Comparison of ENCODE assay signal across 10 cellular contexts in the genomic region with DNA sequence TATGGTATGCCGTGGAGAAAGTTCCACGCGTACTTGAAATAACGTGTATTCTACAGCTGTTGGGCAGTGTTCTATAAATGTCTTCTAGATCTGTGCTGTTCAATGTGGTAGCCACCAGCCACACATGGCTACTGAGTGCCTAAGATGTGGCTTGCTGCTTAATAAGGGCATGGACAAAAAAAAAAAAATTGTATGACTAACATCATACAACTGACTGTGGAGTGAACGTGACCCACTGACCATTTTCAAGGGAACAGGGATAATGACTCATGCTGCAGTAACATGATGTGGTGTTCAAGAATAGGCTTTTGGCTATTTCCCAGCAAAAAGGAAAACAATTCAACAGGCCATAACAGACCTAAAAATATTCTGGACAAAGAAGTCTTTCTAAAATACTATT. TPM values are rescaled to one million over a fixed set of nuclear protein-coding genes. Genes with fewer than 3 reads are reported as not detected.
DNase-seq lines count a peak whose midpoint lies in the region; ATAC-seq and TF ChIP-seq lines count a peak whose summit lies in the region.
"Had no signal": no experiment of that assay in that cellular context is flagged by ENCODE, and none has a peak within 500 bp of the region (broad histone marks: within the 10 kb centered on the region; RNA-seq: fewer than 3 reads in every experiment).

No MANE protein-coding gene starts in this region.

- H2BK120ac ChIP-seq in mesendoderm (ENCODE audit: low read depth, low read length): no peak overlapping the region

- H3K9ac ChIP-seq in GM23248 (no peak overlapping the region), mesendoderm (ENCODE audit: low read length) (no peak overlapping the region)

- H4K8ac ChIP-seq in mesendoderm (ENCODE audit: low read depth, low read length): no peak overlapping the region

- no peak overlapping the region for H3K18ac ChIP-seq in mesendoderm (ENCODE audit: low read length)

- ATAC-seq in SK-N-SH treated with all-trans-retinoic acid at 6 μM for 48 hours: peak; percentile 96
- no peak for ATAC-seq in natural killer cell

- no peak overlapping the region for H3K4me3 ChIP-seq in GM23248
- no peak overlapping the region for H3K4me3 ChIP-seq in fibroblast of pulmonary artery (replicated peaks; ENCODE audit: low read depth, low read length)
- H3K4me3 ChIP-seq in retinal pigment epithelial cell (ENCODE audit: low read length): no peak overlapping the region
- H3K4me3 ChIP-seq in mesendoderm (ENCODE audit: low read length): no peak overlapping the region

- H3K79me2 ChIP-seq in GM23248 (ENCODE audit: insufficient read depth): peaks cover 64% of the 10 kb centered on the region
- H3K79me2 ChIP-seq in mesendoderm (ENCODE audit: control insufficient read depth, insufficient read depth, low read length): peaks cover 5% of the 10 kb centered on the region

- H3K27me3 Mint-ChIP-seq in natural killer cell (ENCODE audit: low read depth in 2 of 2): no peaks in the 10 kb centered on the region
- H3K27me3 Mint-ChIP-seq: memory B cell had no signal

- no peaks in the 10 kb centered on the region; the same call in 1 of the 2 replicates for H3F3A ChIP-seq in GM23248 (ENCODE audit: insufficient read depth)

- H3K4me1 Mint-ChIP-seq in natural killer cell: peaks cover 5 to 11% of the 10 kb centered on the region in 2 donors

- DNase-seq in GM23248 (peak; percentile 97), fibroblast of pulmonary artery (ENCODE audit: low read depth) (peak; percentile 98), retinal pigment epithelial cell (ENCODE audit: low read depth) (peak; percentile 96), natural killer cell (no peak), NCI-H1417 (lab: John Stamatoyannopoulos, UW) (no peak), mesendoderm (no peak), inferior parietal cortex (ENCODE audit: extremely low spot score) (no peak)

- peak overlapping the region; percentile 24 for H3K4me2 ChIP-seq in GM23248 (ENCODE audit: unreplicated experiment)
- H3K4me2 ChIP-seq in mesendoderm (ENCODE audit: low read length): no peak overlapping the region

- H2AFZ ChIP-seq in GM23248: no peak overlapping the region

- peaks cover 7% of the 10 kb centered on the region for H3K79me1 ChIP-seq in mesendoderm (ENCODE audit: low read length)

- intact Hi-C loops in natural killer cell (cut with micrococcal nuclease): no loop called here

- no peaks in the 10 kb centered on the region for H4K20me1 ChIP-seq in GM23248 (ENCODE audit: insufficient read depth)

- H2BK15ac ChIP-seq in mesendoderm (replicated peaks; ENCODE audit: low read depth): no peak overlapping the region

- H2AK5ac ChIP-seq in mesendoderm (ENCODE audit: low read length): no peak overlapping the region

- H3K56ac ChIP-seq in mesendoderm (ENCODE audit: low read length): no peak overlapping the region

- peak overlapping the region; percentile 54 for H3K27ac ChIP-seq in GM23248
- no peak overlapping the region for H3K27ac ChIP-seq in mesendoderm (ENCODE audit: low read depth, low read length)

- H3K4me1 ChIP-seq in GM23248 (ENCODE audit: insufficient read depth) (peaks cover 17% of the 10 kb centered on the region), mesendoderm (ENCODE audit: control insufficient read depth, low read depth, low read length) (no peaks in the 10 kb centered on the region)

- H3K36me3 Mint-ChIP-seq in natural killer cell: peaks cover 8% of the 10 kb centered on the region

- H3K9me3 ChIP-seq in GM23248 (ENCODE audit: low read depth): no peaks in the 10 kb centered on the region

- H2BK5ac ChIP-seq in mesendoderm (ENCODE audit: low read length): no peak overlapping the region

- 56 to 59% methylated on average over 5 of the region's 5 CpGs for WGBS in GM23248 (ENCODE audit: low coverage in 1 of 2, low lambda C conversion rate in 2 of 2, missing lambda C conversion rate in 2 of 2), 2 experiments
- no CpG with 5 or more reads among the region's 5 CpGs for WGBS in mesendoderm (ENCODE audit: extremely low coverage, insufficient coverage, low lambda C conversion rate)

- H3K9me2 ChIP-seq in GM23248 (ENCODE audit: insufficient read depth): no peaks in the 10 kb centered on the region

- no peak overlapping the region for H3K27ac Mint-ChIP-seq in natural killer cell
- H3K27ac Mint-ChIP-seq: memory B cell had no signal

- H4K5ac ChIP-seq in mesendoderm (ENCODE audit: low read length): no peak overlapping the region

- in situ Hi-C loops in GM23248 (cut with MboI): no loop called here

- H3K4ac ChIP-seq in mesendoderm (ENCODE audit: low read depth, low read length): no peak overlapping the region

- H3K27me3 ChIP-seq in GM23248 (replicated peaks; ENCODE audit: insufficient read depth) (no peaks in the 10 kb centered on the region), mesendoderm (ENCODE audit: insufficient read depth, low read length, poor library complexity) (no peaks in the 10 kb centered on the region)

- no peak overlapping the region for H3K4me3 Mint-ChIP-seq in natural killer cell
- H3K4me3 Mint-ChIP-seq: memory B cell had no signal

- no peak overlapping the region for H3K23ac ChIP-seq in mesendoderm (ENCODE audit: low read length)

- H3K36me3 ChIP-seq in GM23248 (ENCODE audit: low read depth) (0 out of 2 replicates have a peak, but pooled peaks cover 7% of the 10 kb centered on the region), mesendoderm (ENCODE audit: control insufficient read depth, insufficient read depth, low read length) (no peaks in the 10 kb centered on the region)

- no peaks in the 10 kb centered on the region for H3K9me3 Mint-ChIP-seq in natural killer cell
- H3K9me3 Mint-ChIP-seq: memory B cell had no signal

- TF ChIP-seq CTCF in fibroblast of pulmonary artery (IDR thresholded peaks at IDR 0.05; ENCODE audit: low read length, missing control alignments): no peak
- no peak for TF ChIP-seq CTCF in retinal pigment epithelial cell (conservative IDR thresholded peaks at IDR 0.05; ENCODE audit: low read depth, low read length)
- no peak for TF ChIP-seq CTCF in natural killer cell (IDR thresholded peaks at IDR 0.05)

TF ChIP-seq in SK-N-SH treated with all-trans-retinoic acid at 6 μM for 48 hours, 23 proteins besides CTCF, POLR2A, EP300 and RAD21:
- TF ChIP-seq ZNF565 (CRISPR knock-in tag; conservative IDR thresholded peaks at IDR 0.05; ENCODE audit: low read depth): no peak
- no peak for TF ChIP-seq ARNTL (CRISPR knock-in tag; IDR thresholded peaks at IDR 0.05; ENCODE audit: borderline replicate concordance, low read depth)
- no peak for TF ChIP-seq ZFP30 (CRISPR knock-in tag; IDR thresholded peaks at IDR 0.05)
- no peak for TF ChIP-seq ZNF70 (CRISPR knock-in tag; IDR thresholded peaks at IDR 0.05)
- TF ChIP-seq RARB (CRISPR knock-in tag; IDR thresholded peaks at IDR 0.05): no peak
- no peak for TF ChIP-seq TOX (CRISPR knock-in tag; IDR thresholded peaks at IDR 0.05; ENCODE audit: borderline replicate concordance)
- no peak for TF ChIP-seq ESRRG (CRISPR knock-in tag; IDR thresholded peaks at IDR 0.05)
- TF ChIP-seq PPARA (CRISPR knock-in tag; IDR thresholded peaks at IDR 0.05; ENCODE audit: borderline replicate concordance): no peak
- no peak for TF ChIP-seq CSDC2 (CRISPR knock-in tag; IDR thresholded peaks at IDR 0.05)
- TF ChIP-seq, protein P1, sequence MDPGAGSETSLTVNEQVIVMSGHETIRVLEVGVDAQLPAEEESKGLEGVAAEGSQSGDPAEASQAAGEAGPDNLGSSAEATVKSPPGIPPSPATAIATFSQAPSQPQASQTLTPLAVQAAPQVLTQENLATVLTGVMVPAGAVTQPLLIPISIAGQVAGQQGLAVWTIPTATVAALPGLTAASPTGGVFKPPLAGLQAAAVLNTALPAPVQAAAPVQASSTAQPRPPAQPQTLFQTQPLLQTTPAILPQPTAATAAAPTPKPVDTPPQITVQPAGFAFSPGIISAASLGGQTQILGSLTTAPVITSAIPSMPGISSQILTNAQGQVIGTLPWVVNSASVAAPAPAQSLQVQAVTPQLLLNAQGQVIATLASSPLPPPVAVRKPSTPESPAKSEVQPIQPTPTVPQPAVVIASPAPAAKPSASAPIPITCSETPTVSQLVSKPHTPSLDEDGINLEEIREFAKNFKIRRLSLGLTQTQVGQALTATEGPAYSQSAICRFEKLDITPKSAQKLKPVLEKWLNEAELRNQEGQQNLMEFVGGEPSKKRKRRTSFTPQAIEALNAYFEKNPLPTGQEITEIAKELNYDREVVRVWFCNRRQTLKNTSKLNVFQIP (CRISPR knock-in tag; IDR thresholded peaks at IDR 0.05; ENCODE audit: borderline replicate concordance, low read depth): no peak
- TF ChIP-seq SNAI2 (CRISPR knock-in tag; IDR thresholded peaks at IDR 0.05): no peak
- no peak for TF ChIP-seq ISL1 (CRISPR knock-in tag; IDR thresholded peaks at IDR 0.05)
- TF ChIP-seq ZC3H10 (CRISPR knock-in tag; IDR thresholded peaks at IDR 0.05): no peak

RNA-seq across cellular contexts. Expression of gene ATG14, which starts 13.0 kb away (rescaled TPM):
- 14.7 and 14.9 TPM in 2 replicates for total RNA-seq in GM23248 (2014; rRNA removed; shearing (Covaris generic))
- polyA plus RNA-seq in GM23248 (2016; fragmentation: Nextera tagmentation; extraction: Ambion mirVana): 3.8 TPM in 2 replicates
- 10 to 100 TPM; 18.1 to 23.1 (median 20.5) TPM for total RNA-seq in natural killer cell
- 6.5 TPM for polyA plus RNA-seq in mesendoderm (2013, experiment 1 of 2)
- polyA plus RNA-seq in mesendoderm (2013, experiment 2 of 2): 6.7 TPM

RNA-seq across cellular contexts. Expression of gene TBPL2, which starts 41.7 kb away (rescaled TPM):
- total RNA-seq in GM23248 (2014; rRNA removed; shearing (Covaris generic)): not detected in 2 replicates
- polyA plus RNA-seq in GM23248 (2016; fragmentation: Nextera tagmentation; extraction: Ambion mirVana): not detected in 2 replicates
- not detected for total RNA-seq in natural killer cell
- 0.03 TPM for polyA plus RNA-seq in mesendoderm (2013, experiment 1 of 2)
- polyA plus RNA-seq in mesendoderm (2013, experiment 2 of 2): 0.06 TPM
- polyA plus RNA-seq: adipose tissue had no signal

Comparison
In these comparisons a context has a peak if more than half of its experiments do, and no peak if none do; other contexts are left out.
1. DNase-seq: peak in GM23248 (single experiment), fibroblast of pulmonary artery (single experiment) and retinal pigment epithelial cell (single experiment); none in natural killer cell (single experiment), NCI-H1417 (0 of 3), mesendoderm (single experiment) and inferior parietal cortex (single experiment).